Comparison of ENCODE assay signal across 1 cellular context in the genomic region with DNA sequence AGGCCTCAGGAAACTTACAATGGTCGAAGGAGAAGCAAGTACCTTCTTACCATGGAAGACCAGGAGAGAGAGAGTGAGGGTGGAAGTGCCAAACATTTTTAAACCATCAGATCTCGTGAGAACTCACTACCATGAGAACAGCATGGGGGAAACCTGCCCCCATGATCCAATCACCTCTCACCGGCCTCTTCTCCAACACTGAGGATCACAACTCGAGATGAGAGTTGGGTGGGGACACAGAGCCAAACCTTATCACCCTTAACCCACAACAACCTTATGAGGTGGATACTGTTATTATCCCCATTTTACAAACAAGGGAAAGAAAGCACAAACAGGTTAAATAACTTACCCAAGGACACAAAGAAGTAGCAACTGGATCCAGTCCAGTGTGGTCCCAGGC.
TF ChIP-seq lines count a peak whose summit lies in the region.

No MANE protein-coding gene starts in this region.

TF ChIP-seq in IMR-90, 13 proteins besides CTCF, POLR2A, EP300 and RAD21 (continued from another document):
- TF ChIP-seq, protein P1, sequence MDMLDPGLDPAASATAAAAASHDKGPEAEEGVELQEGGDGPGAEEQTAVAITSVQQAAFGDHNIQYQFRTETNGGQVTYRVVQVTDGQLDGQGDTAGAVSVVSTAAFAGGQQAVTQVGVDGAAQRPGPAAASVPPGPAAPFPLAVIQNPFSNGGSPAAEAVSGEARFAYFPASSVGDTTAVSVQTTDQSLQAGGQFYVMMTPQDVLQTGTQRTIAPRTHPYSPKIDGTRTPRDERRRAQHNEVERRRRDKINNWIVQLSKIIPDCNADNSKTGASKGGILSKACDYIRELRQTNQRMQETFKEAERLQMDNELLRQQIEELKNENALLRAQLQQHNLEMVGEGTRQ (IDR thresholded peaks at IDR 0.05; ENCODE audit: low read depth, low read length) = no peak
- TF ChIP-seq MAFK (IDR thresholded peaks at IDR 0.05; ENCODE audit: low read depth, low read length) (no peak), SMC3 (IDR thresholded peaks at IDR 0.05; ENCODE audit: low read depth, low read length) (no peak)
